Comparison of ENCODE assay signal across 11 cellular contexts in genomic region chr1:89815611-89816010, GRCh38. TPM values are rescaled to one million over a fixed set of nuclear protein-coding genes. Genes with fewer than 3 reads are reported as not detected.
DNase-seq lines count a peak whose midpoint lies in the region; ATAC-seq and TF ChIP-seq lines count a peak whose summit lies in the region.
"Had no signal": no experiment of that assay in that cellular context is flagged by ENCODE, and none has a peak within 500 bp of the region (broad histone marks: within the 10 kb centered on the region; RNA-seq: fewer than 3 reads in every experiment).

No MANE protein-coding gene starts in this region.

- DNase-seq in activated CD8-positive, alpha-beta T cell treated with anti-CD3 and anti-CD28 coated beads for 36 hours, result no peak
- no peak for DNase-seq in activated CD8-positive, alpha-beta T cell treated with anti-CD3 and anti-CD28 coated beads, Interleukin-2, amount 10 ng/mL, durations not matched to agents 7 days and 5 days
- DNase-seq in NOMO-1 (lab: John Stamatoyannopoulos, UW; ENCODE audit: unreplicated experiment in 2 of 2) (peak; percentile 89 to 98), sciatic nerve (ENCODE audit: low spot score) (no peak), GM13977 (ENCODE audit: low spot score) (no peak), H4 (ENCODE audit: low spot score) (no peak), NCI-H187 (lab: John Stamatoyannopoulos, UW) (no peak)
- DNase-seq: activated CD4-positive, alpha-beta T cell treated with anti-CD3 and anti-CD28 coated beads, Interleukin-2, amount 10 ng/mL, durations not matched to agents 7 days and 5 days; NCI-H2029 treated with DMSO at 0.1 percent for 48 hours had no signal

- no peaks in the 10 kb centered on the region for H3K36me3 Mint-ChIP-seq in activated CD8-positive, alpha-beta T cell treated with anti-CD3 and anti-CD28 coated beads for 36 hours (ENCODE audit: low read depth)
- H3K36me3 Mint-ChIP-seq in activated CD8-positive, alpha-beta T cell treated with anti-CD3 and anti-CD28 coated beads, Interleukin-2, amount 10 ng/mL, durations not matched to agents 7 days and 5 days (ENCODE audit: low read depth), result peaks cover 1% of the 10 kb centered on the region

- CTCF ChIA-PET in activated CD8-positive, alpha-beta T cell treated with anti-CD3 and anti-CD28 coated beads for 36 hours (lab: Charles Lee), result interaction anchor here (1.0 to 2.1 kb wide), 2 partner anchors 11 to 172 kb away, joined by 3 to 6 read pairs; no protein-coding TSS in a partner anchor
- CTCF ChIA-PET in activated CD8-positive, alpha-beta T cell treated with anti-CD3 and anti-CD28 coated beads, Interleukin-2, amount 10 ng/mL, durations not matched to agents 7 days and 5 days (lab: Charles Lee), result interaction anchor here (0.9 to 1.2 kb wide), 2 partner anchors 14 to 28 kb away, joined by 3 read pairs; no protein-coding TSS in a partner anchor

- no peaks in the 10 kb centered on the region for H3K9me3 Mint-ChIP-seq in activated CD8-positive, alpha-beta T cell treated with anti-CD3 and anti-CD28 coated beads for 36 hours
- H3K9me3 Mint-ChIP-seq in activated CD8-positive, alpha-beta T cell treated with anti-CD3 and anti-CD28 coated beads, Interleukin-2, amount 10 ng/mL, durations not matched to agents 7 days and 5 days (ENCODE audit: insufficient read depth), result no peaks in the 10 kb centered on the region
- H3K9me3 Mint-ChIP-seq: activated CD4-positive, alpha-beta T cell treated with anti-CD3 and anti-CD28 coated beads, Interleukin-2, amount 10 ng/mL, durations not matched to agents 7 days and 5 days; activated naive CD4-positive, alpha-beta T cell treated with anti-CD3 and anti-CD28 coated beads, Interleukin-2, amount 50 U/mL, for 72 hours had no signal

- H3K4me1 Mint-ChIP-seq in activated CD8-positive, alpha-beta T cell treated with anti-CD3 and anti-CD28 coated beads for 36 hours (ENCODE audit: low read depth), result peaks cover 30% of the 10 kb centered on the region
- peaks cover 31% of the 10 kb centered on the region for H3K4me1 Mint-ChIP-seq in activated CD8-positive, alpha-beta T cell treated with anti-CD3 and anti-CD28 coated beads, Interleukin-2, amount 10 ng/mL, durations not matched to agents 7 days and 5 days (ENCODE audit: low read depth)

- no peak overlapping the region for H3K27ac Mint-ChIP-seq in activated CD8-positive, alpha-beta T cell treated with anti-CD3 and anti-CD28 coated beads for 36 hours
- no peak overlapping the region for H3K27ac Mint-ChIP-seq in activated CD8-positive, alpha-beta T cell treated with anti-CD3 and anti-CD28 coated beads, Interleukin-2, amount 10 ng/mL, durations not matched to agents 7 days and 5 days
- H3K27ac Mint-ChIP-seq: activated CD4-positive, alpha-beta T cell treated with anti-CD3 and anti-CD28 coated beads, Interleukin-2, amount 10 ng/mL, durations not matched to agents 7 days and 5 days; activated naive CD4-positive, alpha-beta T cell treated with anti-CD3 and anti-CD28 coated beads, Interleukin-2, amount 50 U/mL, for 72 hours had no signal

- H3K27me3 Mint-ChIP-seq in activated CD8-positive, alpha-beta T cell treated with anti-CD3 and anti-CD28 coated beads for 36 hours, result peaks cover 2% of the 10 kb centered on the region
- peaks cover 11% of the 10 kb centered on the region for H3K27me3 Mint-ChIP-seq in activated CD8-positive, alpha-beta T cell treated with anti-CD3 and anti-CD28 coated beads, Interleukin-2, amount 10 ng/mL, durations not matched to agents 7 days and 5 days (ENCODE audit: low read depth)

- POLR2A ChIA-PET in activated CD8-positive, alpha-beta T cell treated with anti-CD3 and anti-CD28 coated beads for 36 hours (lab: Charles Lee), result interaction anchor here (1.1 to 1.3 kb wide), 2 partner anchors 162 to 174 kb away, joined by 3 to 4 read pairs; no protein-coding TSS in a partner anchor
- POLR2A ChIA-PET in activated CD8-positive, alpha-beta T cell treated with anti-CD3 and anti-CD28 coated beads, Interleukin-2, amount 10 ng/mL, durations not matched to agents 7 days and 5 days (lab: Charles Lee), result no interaction called here

- no peak for TF ChIP-seq CTCF in activated CD8-positive, alpha-beta T cell treated with anti-CD3 and anti-CD28 coated beads for 36 hours (IDR thresholded peaks at IDR 0.05)
- no peak for TF ChIP-seq CTCF in GM13977 (IDR thresholded peaks at IDR 0.05; ENCODE audit: extremely low read depth, insufficient read depth, missing control alignments)

- intact Hi-C loops in activated CD8-positive, alpha-beta T cell treated with anti-CD3 and anti-CD28 coated beads for 36 hours (cut with micrococcal nuclease), result no loop called here
- intact Hi-C loops in sciatic nerve (cut with DNase I), result no loop called here

- no peak overlapping the region for H3K4me3 Mint-ChIP-seq in activated CD8-positive, alpha-beta T cell treated with anti-CD3 and anti-CD28 coated beads for 36 hours
- no peak overlapping the region for H3K4me3 Mint-ChIP-seq in activated CD8-positive, alpha-beta T cell treated with anti-CD3 and anti-CD28 coated beads, Interleukin-2, amount 10 ng/mL, durations not matched to agents 7 days and 5 days
- H3K4me3 Mint-ChIP-seq: activated CD4-positive, alpha-beta T cell treated with anti-CD3 and anti-CD28 coated beads, Interleukin-2, amount 10 ng/mL, durations not matched to agents 7 days and 5 days had no signal

- peak; percentile 35 for ATAC-seq in activated CD8-positive, alpha-beta T cell treated with anti-CD3 and anti-CD28 coated beads for 36 hours
- ATAC-seq in activated CD8-positive, alpha-beta T cell treated with anti-CD3 and anti-CD28 coated beads, Interleukin-2, amount 10 ng/mL, durations not matched to agents 7 days and 5 days, result no peak
- ATAC-seq in HG02938 (IDR thresholded peaks at IDR 0.05; ENCODE audit: unreplicated experiment), result peak; percentile 69
- ATAC-seq in sciatic nerve, result peak; percentile 65

- in situ Hi-C loops in GM13977 (cut with MboI; ENCODE audit: low pct_unique_long_range_greater_than_20kb, low sequenced_read_pairs, unreplicated experiment), result no loop called here

RNA-seq across cellular contexts. Expression of gene LRRC8D, which starts 5.2 kb away (rescaled TPM):
- total RNA-seq in activated CD8-positive, alpha-beta T cell treated with anti-CD3 and anti-CD28 coated beads for 36 hours, result 10 to 100 TPM; 26.3 to 27.5 TPM
- 10 to 100 TPM; 23.9 to 25.7 TPM for total RNA-seq in activated CD8-positive, alpha-beta T cell treated with anti-CD3 and anti-CD28 coated beads, Interleukin-2, amount 10 ng/mL, durations not matched to agents 7 days and 5 days
- 24.2 TPM for total RNA-seq in sciatic nerve
- total RNA-seq in H4 (2014; rRNA removed; shearing (Covaris generic)), result 22.9 and 25.2 TPM in 2 replicates

Comparison
In these comparisons a context has a peak if more than half of its experiments do, and no peak if none do; other contexts are left out.
1. DNase-seq: peak in NOMO-1 (2 of 2); none in activated CD8-positive, alpha-beta T cell treated with anti-CD3 and anti-CD28 coated beads for 36 hours (single experiment), activated CD8-positive, alpha-beta T cell treated with anti-CD3 and anti-CD28 coated beads, Interleukin-2, amount 10 ng/mL, durations not matched to agents 7 days and 5 days (single experiment), sciatic nerve (single experiment), GM13977 (single experiment), H4 (single experiment) and NCI-H187 (0 of 2).